ENCODE assay signal across 26 cellular contexts in the genomic region with DNA sequence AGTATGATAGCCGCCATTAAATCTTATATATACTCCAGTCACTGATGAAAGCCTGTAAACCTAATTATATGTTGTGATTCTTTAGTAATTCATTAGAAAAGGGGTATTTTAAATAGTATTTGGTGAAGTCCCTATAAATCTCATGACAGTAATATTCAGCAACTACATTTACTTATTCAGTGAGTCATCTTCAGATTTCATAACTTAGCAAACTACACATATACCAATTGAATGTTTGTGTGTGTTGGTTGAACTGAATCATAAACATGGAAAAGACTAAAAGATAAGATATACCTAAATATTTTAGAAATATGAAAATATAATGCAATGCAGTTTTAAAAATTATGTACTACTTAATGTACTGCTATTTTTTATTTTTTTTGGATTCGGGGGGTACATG.
A peak's percentile ranks its signal among the peaks of the same experiment; 100 is the strongest.
DNase-seq lines count a peak whose midpoint lies in the region; ATAC-seq and TF ChIP-seq lines count a peak whose summit lies in the region.
"Had no signal": no experiment of that assay in that cellular context is flagged by ENCODE, and none has a peak within 500 bp of the region (broad histone marks: within the 10 kb centered on the region; RNA-seq: fewer than 3 reads in every experiment).

No MANE protein-coding gene starts in this region.

- H3K4me3 ChIP-seq in fibroblast of pulmonary artery (replicated peaks; ENCODE audit: low read depth, low read length): no peak overlapping the region
- H3K4me3 ChIP-seq: A549; BLaER1 treated with 17β-estradiol and CSF1 and Interleukin-3, amounts not matched to agents 10 nM and 100 nM; PC-9; SK-N-MC had no signal

- DNase-seq in ELR (ENCODE audit: low read depth) (peak; percentile 26), MV-4-11 (lab: John Stamatoyannopoulos, UW) (peak; percentile 4), amniotic epithelial cell (ENCODE audit: low read depth) (peak; percentile 70), fibroblast of pulmonary artery (ENCODE audit: low read depth) (peak; percentile 29), EL (no peak)
- no peak for DNase-seq in activated naive CD4-positive, alpha-beta T cell treated with anti-CD3 and anti-CD28 coated beads, Interleukin-2, amount 10 ng/mL, durations not matched to agents 7 days and 5 days
- DNase-seq: AML-193; CD4-positive, alpha-beta T cell; DMS53; GF-D8; KG1; NCI-H1105 treated with DMSO at 0.1 percent for 48 hours; NCI-H146; NCI-H1930; NCI-H2107; NCI-H446 treated with DMSO at 0.1 percent for 48 hours; NCI-H526; NCI-H82; NK-92 treated with Interleukin-12 subunit alpha and Interleukin-12 subunit beta, amount 100 ng/mL, for 24 hours; PC-9; SHP77 had no signal

- CTCF ChIA-PET in activated naive CD4-positive, alpha-beta T cell treated with anti-CD3 and anti-CD28 coated beads, Interleukin-2, amount 10 ng/mL, durations not matched to agents 7 days and 5 days (lab: Charles Lee): no interaction called here

- no peak for ATAC-seq in HG03039 (IDR thresholded peaks at IDR 0.05; ENCODE audit: unreplicated experiment)
- ATAC-seq in GM21825 (IDR thresholded peaks at IDR 0.05; ENCODE audit: unreplicated experiment): no peak
- ATAC-seq: A549 had no signal

- TF ChIP-seq CTCF in fibroblast of pulmonary artery (IDR thresholded peaks at IDR 0.05; ENCODE audit: low read length, missing control alignments): no peak

- H3K27me3 Mint-ChIP-seq in activated naive CD4-positive, alpha-beta T cell treated with anti-CD3 and anti-CD28 coated beads, Interleukin-2, amount 10 ng/mL, durations not matched to agents 7 days and 5 days: no peaks in the 10 kb centered on the region
- H3K27me3 Mint-ChIP-seq: CD4-positive, alpha-beta T cell had no signal

- no peaks in the 10 kb centered on the region for H3K36me3 Mint-ChIP-seq in activated naive CD4-positive, alpha-beta T cell treated with anti-CD3 and anti-CD28 coated beads, Interleukin-2, amount 10 ng/mL, durations not matched to agents 7 days and 5 days

- no peaks in the 10 kb centered on the region for H3K4me1 Mint-ChIP-seq in activated naive CD4-positive, alpha-beta T cell treated with anti-CD3 and anti-CD28 coated beads, Interleukin-2, amount 10 ng/mL, durations not matched to agents 7 days and 5 days

- peaks cover 9% of the 10 kb centered on the region for H3K9me3 Mint-ChIP-seq in activated naive CD4-positive, alpha-beta T cell treated with anti-CD3 and anti-CD28 coated beads, Interleukin-2, amount 10 ng/mL, durations not matched to agents 7 days and 5 days

- no peak overlapping the region for H3K4me3 Mint-ChIP-seq in activated naive CD4-positive, alpha-beta T cell treated with anti-CD3 and anti-CD28 coated beads, Interleukin-2, amount 10 ng/mL, durations not matched to agents 7 days and 5 days
- H3K4me3 Mint-ChIP-seq: CD4-positive, alpha-beta T cell had no signal

- no peak overlapping the region for H3K27ac Mint-ChIP-seq in activated naive CD4-positive, alpha-beta T cell treated with anti-CD3 and anti-CD28 coated beads, Interleukin-2, amount 10 ng/mL, durations not matched to agents 7 days and 5 days
- H3K27ac Mint-ChIP-seq: CD4-positive, alpha-beta T cell had no signal

Comparison
In these comparisons a context has a peak if more than half of its experiments do, and no peak if none do; other contexts are left out.
1. DNase-seq: peak in ELR (single experiment), MV-4-11 (single experiment), amniotic epithelial cell (single experiment) and fibroblast of pulmonary artery (single experiment); none in activated naive CD4-positive, alpha-beta T cell treated with anti-CD3 and anti-CD28 coated beads, Interleukin-2, amount 10 ng/mL, durations not matched to agents 7 days and 5 days (single experiment) and EL (single experiment).